ENCODE assay signal across 29 cellular contexts in the genomic region with DNA sequence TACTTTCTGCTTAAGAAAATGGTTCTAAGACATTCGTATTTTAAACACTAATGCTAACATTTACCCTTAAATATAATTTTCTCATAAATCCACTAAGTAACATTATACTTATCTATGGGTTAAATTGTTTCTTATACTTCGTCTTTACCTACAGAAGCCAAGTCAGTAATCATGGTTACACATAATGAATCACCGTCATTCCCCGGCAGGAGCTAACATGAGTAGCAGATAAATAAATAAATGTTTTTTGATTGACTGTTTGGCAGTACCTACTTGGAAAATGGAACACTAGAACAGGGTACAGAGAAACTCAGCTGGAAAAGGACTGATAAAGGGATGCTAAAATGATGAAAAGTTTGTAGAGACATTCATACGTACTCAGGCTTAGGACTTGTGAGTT.
"Had no signal": no experiment of that assay in that cellular context is flagged by ENCODE, and none has a peak within 500 bp of the region (broad histone marks: within the 10 kb centered on the region; RNA-seq: fewer than 3 reads in every experiment).

No MANE protein-coding gene starts in this region.

- ATAC-seq: activated naive CD4-positive, alpha-beta T cell treated with anti-CD3 and anti-CD28 coated beads, Interleukin-2, amount 50 U/mL, for 72 hours; activated T-cell treated with anti-CD3 and anti-CD28 coated beads, Interleukin-2, amount 50 U/mL, for 72 hours; esophagus mucosa; WTC11 had no signal

- DNase-seq: activated CD4-positive, alpha-beta memory T cell treated with anti-CD3 and anti-CD28 coated beads, Interleukin-2, amount 10 ng/mL, durations not matched to agents 7 days and 5 days; activated CD4-positive, alpha-beta T cell treated with anti-CD3 and anti-CD28 coated beads for 1 hour; activated CD4-positive, alpha-beta T cell treated with anti-CD3 and anti-CD28 coated beads for 4 hours; activated CD4-positive, alpha-beta T cell treated with anti-CD3 and anti-CD28 coated beads, Interleukin-2, amount 10 ng/mL, durations not matched to agents 7 days and 5 days; activated CD4-positive, alpha-beta T cell treated with anti-CD3 and anti-CD28 coated beads, Interleukin-2, amount 50 U/mL, for 4 hours; activated CD8-positive, alpha-beta memory T cell treated with anti-CD3 and anti-CD28 coated beads, Interleukin-2, amount 50 U/mL, for 48 hours; activated gamma-delta T cell; activated naive CD4-positive, alpha-beta T cell; activated naive CD4-positive, alpha-beta T cell treated with anti-CD3 and anti-CD28 coated beads, Interleukin-2, amount 10 ng/mL, durations not matched to agents 7 days and 5 days; activated naive CD8-positive, alpha-beta T cell treated with anti-CD3 and anti-CD28 coated beads, Interleukin-2, amount 10 ng/mL, durations not matched to agents 7 days and 5 days; activated T-cell treated with anti-CD3 and anti-CD28 coated beads for 4 hours; activated T-cell treated with anti-CD3 and anti-CD28 coated beads, Interleukin-2, amount 50 U/mL, for 24 hours; activated T-cell treated with anti-CD3 and anti-CD28 coated beads, Interleukin-2, amount 50 U/mL, for 72 hours; caudate nucleus; colonic mucosa; effector CD8-positive, alpha-beta T cell; foreskin fibroblast; head of caudate nucleus; hippocampal formation; T-helper 2 cell had no signal

- H3K4me1 ChIP-seq: ascending aorta, colonic mucosa had no signal

- H3K27ac ChIP-seq: ascending aorta, colonic mucosa, VCaP had no signal

- H3K27me3 ChIP-seq: ascending aorta, colonic mucosa had no signal

- H3K9me3 ChIP-seq: ascending aorta, colonic mucosa had no signal

- FAIRE-seq: endometrium, endothelial cell of umbilical vein, frontal cortex, TTC549 had no signal

- H3K36me3 ChIP-seq: ascending aorta, colonic mucosa had no signal

- H3K4me3 ChIP-seq: ascending aorta, colonic mucosa had no signal
